In the genomic region with DNA sequence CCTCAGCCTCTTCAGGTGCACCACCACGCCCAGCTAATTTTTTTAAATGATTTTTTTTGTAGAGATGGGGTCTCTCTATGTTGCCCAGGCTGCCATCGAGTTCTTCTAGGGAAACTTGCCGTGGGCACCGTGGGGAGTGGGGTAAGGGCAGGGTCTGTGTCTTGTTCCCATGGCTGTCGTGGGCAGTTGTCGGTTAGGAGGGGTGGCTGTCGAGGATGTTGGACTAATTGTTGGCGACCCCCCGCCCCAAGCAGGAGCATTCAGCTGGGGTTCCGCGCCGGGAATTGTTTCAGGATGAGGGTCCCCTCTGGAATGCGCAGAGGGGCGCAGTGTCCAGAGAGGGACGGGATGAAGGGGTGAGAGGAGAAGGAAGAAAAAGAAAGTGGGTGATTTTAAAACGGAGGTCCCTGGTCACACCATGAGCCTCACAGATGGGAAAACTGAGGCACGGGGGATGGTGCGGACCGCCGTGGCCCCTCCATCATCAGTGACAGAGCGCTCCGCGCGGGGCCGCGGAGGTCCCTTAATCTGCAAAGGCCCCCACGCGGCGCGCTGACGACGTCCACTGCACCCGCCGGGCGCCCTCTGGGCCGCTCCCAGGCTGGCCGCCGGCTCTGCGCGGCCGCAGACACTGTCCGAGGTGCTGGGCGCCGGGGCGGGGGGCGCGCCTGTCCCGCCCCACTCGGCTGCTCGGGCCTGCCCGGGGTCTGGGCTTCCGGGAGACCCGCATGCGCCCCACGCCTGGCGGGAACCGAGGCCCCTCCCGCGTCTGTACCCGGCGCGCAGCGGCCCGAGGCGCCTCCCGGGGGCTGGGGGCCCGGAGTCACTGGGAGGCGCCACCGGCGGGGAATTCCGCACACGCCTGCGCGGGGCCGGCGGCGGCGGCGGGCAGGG, we compare ENCODE assay signal across 1 cellular context.
TF ChIP-seq lines count a peak whose summit lies in the region.

No MANE protein-coding gene starts in this region.

TF ChIP-seq in GM12878, 131 proteins besides CTCF, POLR2A, EP300 and RAD21 (continued from another document):
- TF ChIP-seq NKRF (conservative IDR thresholded peaks at IDR 0.05) (peak; percentile 70; the same call in 1 of the 2 replicates), SMAD1 (IDR thresholded peaks at IDR 0.05; ENCODE audit: low read depth, partially characterized antibody) (no peak), IKZF1 (conservative IDR thresholded peaks at IDR 0.05) (peak; percentile 56), SMARCA5 (IDR thresholded peaks at IDR 0.05) (peak; percentile 87; the same call in 1 of the 2 replicates), NR2C2 (IDR thresholded peaks at IDR 0.05; ENCODE audit: borderline replicate concordance, control insufficient read depth, insufficient read length, low read depth) (no peak), BMI1 (IDR thresholded peaks at IDR 0.05; ENCODE audit: borderline replicate concordance) (no peak), POU2F2 (IDR thresholded peaks at IDR 0.05; ENCODE audit: borderline replicate concordance, low read depth, low read length) (no peak), CREM (IDR thresholded peaks at IDR 0.05; ENCODE audit: low read depth) (no peak), ZBED1 (IDR thresholded peaks at IDR 0.05; ENCODE audit: borderline replicate concordance) (no peak)
- TF ChIP-seq, protein P1, sequence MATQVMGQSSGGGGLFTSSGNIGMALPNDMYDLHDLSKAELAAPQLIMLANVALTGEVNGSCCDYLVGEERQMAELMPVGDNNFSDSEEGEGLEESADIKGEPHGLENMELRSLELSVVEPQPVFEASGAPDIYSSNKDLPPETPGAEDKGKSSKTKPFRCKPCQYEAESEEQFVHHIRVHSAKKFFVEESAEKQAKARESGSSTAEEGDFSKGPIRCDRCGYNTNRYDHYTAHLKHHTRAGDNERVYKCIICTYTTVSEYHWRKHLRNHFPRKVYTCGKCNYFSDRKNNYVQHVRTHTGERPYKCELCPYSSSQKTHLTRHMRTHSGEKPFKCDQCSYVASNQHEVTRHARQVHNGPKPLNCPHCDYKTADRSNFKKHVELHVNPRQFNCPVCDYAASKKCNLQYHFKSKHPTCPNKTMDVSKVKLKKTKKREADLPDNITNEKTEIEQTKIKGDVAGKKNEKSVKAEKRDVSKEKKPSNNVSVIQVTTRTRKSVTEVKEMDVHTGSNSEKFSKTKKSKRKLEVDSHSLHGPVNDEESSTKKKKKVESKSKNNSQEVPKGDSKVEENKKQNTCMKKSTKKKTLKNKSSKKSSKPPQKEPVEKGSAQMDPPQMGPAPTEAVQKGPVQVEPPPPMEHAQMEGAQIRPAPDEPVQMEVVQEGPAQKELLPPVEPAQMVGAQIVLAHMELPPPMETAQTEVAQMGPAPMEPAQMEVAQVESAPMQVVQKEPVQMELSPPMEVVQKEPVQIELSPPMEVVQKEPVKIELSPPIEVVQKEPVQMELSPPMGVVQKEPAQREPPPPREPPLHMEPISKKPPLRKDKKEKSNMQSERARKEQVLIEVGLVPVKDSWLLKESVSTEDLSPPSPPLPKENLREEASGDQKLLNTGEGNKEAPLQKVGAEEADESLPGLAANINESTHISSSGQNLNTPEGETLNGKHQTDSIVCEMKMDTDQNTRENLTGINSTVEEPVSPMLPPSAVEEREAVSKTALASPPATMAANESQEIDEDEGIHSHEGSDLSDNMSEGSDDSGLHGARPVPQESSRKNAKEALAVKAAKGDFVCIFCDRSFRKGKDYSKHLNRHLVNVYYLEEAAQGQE (IDR thresholded peaks at IDR 0.05; ENCODE audit: low read depth, low read length): peak; percentile 85
